In the genomic region with DNA sequence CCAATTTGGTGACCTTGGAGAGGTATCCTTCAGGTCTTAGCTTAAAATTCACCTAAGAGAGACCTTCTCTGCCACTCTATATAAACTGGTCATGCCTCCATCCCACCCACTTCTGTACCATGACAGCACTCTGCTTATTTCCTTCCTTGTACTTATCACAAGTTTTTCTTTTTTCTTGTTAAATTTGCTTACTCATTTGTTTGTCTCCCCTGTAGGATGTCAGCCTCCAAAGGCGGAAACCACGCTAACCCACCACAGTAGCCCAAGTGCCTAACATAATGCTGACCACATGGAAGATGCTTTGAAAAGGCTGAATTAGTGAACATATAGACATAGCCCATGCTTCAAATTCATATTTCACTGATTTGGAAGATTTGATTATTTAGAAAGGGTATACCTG, we compare ENCODE assay signal across 2 cellular contexts.
TF ChIP-seq lines count a peak whose summit lies in the region.

No MANE protein-coding gene starts in this region.

TF ChIP-seq in HEK293, 187 proteins besides CTCF, POLR2A, EP300 and RAD21:
- TF ChIP-seq PRDM10 (tag by site-specific recombination; IDR thresholded peaks at IDR 0.05) (no peak), ZNF133 (tag by site-specific recombination; IDR thresholded peaks at IDR 0.05) (no peak), KLF7 (tag by site-specific recombination; IDR thresholded peaks at IDR 0.05; ENCODE audit: borderline replicate concordance) (no peak), EGR2 (tag by site-specific recombination; IDR thresholded peaks at IDR 0.05; ENCODE audit: low read depth) (peak; percentile 35; the same call in 1 of the 2 replicates)

TF ChIP-seq in H1, 55 proteins besides CTCF, POLR2A, EP300 and RAD21:
- no peak for TF ChIP-seq RBBP5 (IDR thresholded peaks at IDR 0.05; ENCODE audit: borderline replicate concordance, low read depth, low read length)
- TF ChIP-seq PHF8 (conservative IDR thresholded peaks at IDR 0.05; ENCODE audit: low read depth, low read length) = no peak
- no peak for TF ChIP-seq JUN (IDR thresholded peaks at IDR 0.05; ENCODE audit: low read depth, low read length)
- TF ChIP-seq CBX5 (IDR thresholded peaks at IDR 0.05; ENCODE audit: low read depth, low read length) = no peak
- 0 out of 2 replicates have a peak, but pooled peaks have one; percentile 23 for TF ChIP-seq BACH1 (IDR thresholded peaks at IDR 0.05; ENCODE audit: low read length)
